In the genomic region with DNA sequence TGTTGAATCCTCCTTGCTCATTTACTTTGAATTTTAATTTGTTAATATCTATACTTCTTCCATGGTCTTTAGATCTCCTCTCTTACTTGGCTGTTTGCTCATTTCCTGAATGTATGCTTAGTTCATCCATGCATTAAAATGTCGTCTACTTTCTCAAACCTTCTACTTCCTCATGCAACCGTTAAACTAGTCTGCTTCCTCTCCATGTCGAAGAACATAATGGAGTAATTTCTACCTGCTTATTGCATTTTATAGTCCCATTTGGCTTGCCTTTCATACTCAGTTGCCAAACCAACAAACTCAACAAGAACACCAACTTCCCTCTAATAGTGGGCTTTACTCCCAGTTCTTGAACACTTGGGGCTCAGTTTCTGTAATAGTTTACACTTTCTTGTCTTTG, we compare ENCODE assay signal across 18 cellular contexts. TPM values are rescaled to one million over a fixed set of nuclear protein-coding genes. Genes with fewer than 3 reads are reported as not detected.
"Had no signal": no experiment of that assay in that cellular context is flagged by ENCODE, and none has a peak within 500 bp of the region (broad histone marks: within the 10 kb centered on the region; RNA-seq: fewer than 3 reads in every experiment).

No MANE protein-coding gene starts in this region.

- DNase-seq: activated CD4-positive, alpha-beta memory T cell treated with anti-CD3 and anti-CD28 coated beads for 36 hours; activated CD4-positive, alpha-beta T cell treated with anti-CD3 and anti-CD28 coated beads for 1 hour; activated effector memory CD4-positive, alpha-beta T cell treated with anti-CD3 and anti-CD28 coated beads, Interleukin-2, amount 50 U/mL, for 16 hours; activated T-cell treated with anti-CD3 and anti-CD28 coated beads, Interleukin-2, amount 50 U/mL, for 4 hours; amniotic stem cell; body of pancreas; central memory CD4-positive, alpha-beta T cell; effector CD8-positive, alpha-beta T cell; gastrocnemius medialis; left lung; sigmoid colon; stimulated activated CD4-positive, alpha-beta T cell treated with anti-CD3 and anti-CD28 coated beads, Interleukin-12 subunit alpha, Interleukin-12 subunit beta, amount 100 ng/mL, for 4 hours; stimulated activated naive CD8-positive, alpha-beta T cell treated with anti-CD3 and anti-CD28 coated beads, Interleukin-15, Interleukin-2, amounts not matched to agents 100 U/mL and 50 U/mL, for 24 hours; upper lobe of right lung had no signal

- H3K4me3 ChIP-seq: body of pancreas, coronary artery, gastrocnemius medialis, left lung, sigmoid colon, suprapubic skin, upper lobe of right lung had no signal

- H3K27ac Mint-ChIP-seq: activated CD4-positive, alpha-beta memory T cell treated with anti-CD3 and anti-CD28 coated beads for 36 hours; activated naive CD4-positive, alpha-beta T cell treated with anti-CD3 and anti-CD28 coated beads, Interleukin-2, amount 50 U/mL, for 72 hours; natural killer cell treated with Interleukin-12 subunit alpha and Interleukin-12 subunit beta and Interleukin-15 and Interleukin-18, amount 100 ng/mL, for 72 hours had no signal

- H3K4me1 ChIP-seq: body of pancreas, gastrocnemius medialis, left lung, sigmoid colon, suprapubic skin, upper lobe of right lung had no signal

- H3K9me3 ChIP-seq: body of pancreas, gastrocnemius medialis, left lung, sigmoid colon, suprapubic skin, upper lobe of right lung had no signal

- H3K36me3 ChIP-seq: gastrocnemius medialis, left lung, sigmoid colon, suprapubic skin, upper lobe of right lung had no signal

- H3K27me3 ChIP-seq: body of pancreas, gastrocnemius medialis, left lung, sigmoid colon, suprapubic skin, upper lobe of right lung had no signal

- H3K36me3 Mint-ChIP-seq: activated CD4-positive, alpha-beta memory T cell treated with anti-CD3 and anti-CD28 coated beads for 36 hours; activated naive CD4-positive, alpha-beta T cell treated with anti-CD3 and anti-CD28 coated beads, Interleukin-2, amount 50 U/mL, for 72 hours had no signal

- ATAC-seq: activated naive CD4-positive, alpha-beta T cell treated with anti-CD3 and anti-CD28 coated beads, Interleukin-2, amount 50 U/mL, for 72 hours; activated T-cell treated with anti-CD3 and anti-CD28 coated beads, Interleukin-2, amount 50 U/mL, for 4 hours; body of pancreas; gastrocnemius medialis; left lung; natural killer cell treated with Interleukin-12 subunit alpha and Interleukin-12 subunit beta and Interleukin-15 and Interleukin-18, amount 100 ng/mL, for 72 hours; stimulated activated naive CD8-positive, alpha-beta T cell treated with anti-CD3 and anti-CD28 coated beads, Interleukin-15, Interleukin-2, amounts not matched to agents 100 U/mL and 50 U/mL, for 24 hours; upper lobe of right lung had no signal

- H3K27ac ChIP-seq: body of pancreas, coronary artery, gastrocnemius medialis, left lung, sigmoid colon, suprapubic skin, upper lobe of right lung had no signal

- H3K27me3 Mint-ChIP-seq: activated CD4-positive, alpha-beta memory T cell treated with anti-CD3 and anti-CD28 coated beads for 36 hours; natural killer cell treated with Interleukin-12 subunit alpha and Interleukin-12 subunit beta and Interleukin-15 and Interleukin-18, amount 100 ng/mL, for 72 hours had no signal

- H3K4me3 Mint-ChIP-seq: activated CD4-positive, alpha-beta memory T cell treated with anti-CD3 and anti-CD28 coated beads for 36 hours; activated T-cell treated with anti-CD3 and anti-CD28 coated beads, Interleukin-2, amount 50 U/mL, for 4 hours; natural killer cell treated with Interleukin-12 subunit alpha and Interleukin-12 subunit beta and Interleukin-15 and Interleukin-18, amount 100 ng/mL, for 72 hours had no signal

RNA-seq across cellular contexts. Expression of a gene that starts 43.8 kb away (rescaled TPM):
- total RNA-seq: activated CD4-positive, alpha-beta memory T cell treated with anti-CD3 and anti-CD28 coated beads for 36 hours; activated naive CD4-positive, alpha-beta T cell treated with anti-CD3 and anti-CD28 coated beads, Interleukin-2, amount 50 U/mL, for 72 hours; natural killer cell treated with Interleukin-12 subunit alpha and Interleukin-12 subunit beta and Interleukin-15 and Interleukin-18, amount 100 ng/mL, for 72 hours had no signal
